8 cellular contexts compared by ENCODE assay signal in the genomic region with DNA sequence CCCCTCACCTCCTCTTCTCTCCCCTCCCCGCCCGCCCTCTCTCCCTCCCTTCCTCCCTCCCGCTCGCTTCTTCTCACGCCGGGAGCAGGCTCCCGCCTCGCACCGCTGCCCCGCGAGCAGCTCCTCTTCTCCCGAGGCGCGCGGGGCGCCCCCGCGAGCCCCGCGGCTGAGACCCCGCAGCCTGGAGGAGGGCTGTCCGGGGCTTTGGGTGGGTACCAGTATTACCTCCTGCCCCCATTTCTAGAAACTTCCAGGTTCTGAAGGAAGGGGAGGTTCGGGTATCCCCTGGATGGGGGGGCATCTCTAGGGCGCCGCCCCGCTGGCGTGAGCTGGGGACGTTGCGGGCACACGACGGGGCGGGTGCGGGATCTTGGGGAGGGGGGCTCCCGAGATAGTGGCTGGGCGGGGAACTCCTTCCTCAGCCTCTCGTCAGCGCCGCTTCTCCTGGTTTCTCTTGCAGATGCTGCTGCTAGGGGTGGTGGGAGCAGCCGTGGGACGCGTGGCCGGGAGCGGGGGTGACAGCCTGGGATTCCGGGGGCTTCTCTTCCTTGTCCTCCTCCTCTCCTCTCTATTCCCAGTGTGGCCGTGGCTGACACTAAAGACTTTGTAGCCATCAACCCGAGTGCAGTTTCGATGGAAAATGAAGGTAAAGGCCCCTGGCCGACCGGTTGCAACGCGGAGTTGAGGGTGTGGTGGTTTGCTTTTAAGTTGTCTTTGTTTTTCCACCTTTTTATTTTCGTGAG. TPM values are rescaled to one million over a fixed set of nuclear protein-coding genes. Genes with fewer than 3 reads are reported as not detected.
DNase-seq lines count a peak whose midpoint lies in the region; TF ChIP-seq lines count a peak whose summit lies in the region.

No MANE protein-coding gene starts in this region.

- no peaks in the 10 kb centered on the region for H3K36me3 ChIP-seq in H7 (replicated peaks; ENCODE audit: control insufficient read depth, insufficient read depth, low read length)
- H3K36me3 ChIP-seq in muscle layer of duodenum (ENCODE audit: control insufficient read depth in 1 of 2, insufficient read depth in 2 of 2, low read length in 2 of 2), result no peaks in the 10 kb centered on the region

- TF ChIP-seq CTCF in GM12865 (IDR thresholded peaks at IDR 0.05; ENCODE audit: insufficient read depth, low read depth, low read length, missing control alignments), result no peak

- no peaks in the 10 kb centered on the region for H3K9me3 ChIP-seq in muscle layer of duodenum (ENCODE audit: control insufficient read depth in 1 of 2, low read length in 2 of 2)

- peak; percentile 48 for DNase-seq in GM12865 (ENCODE audit: low read depth)
- DNase-seq in H7, result peak; percentile 78
- peak; percentile 48 for DNase-seq in NAMALWA (ENCODE audit: low spot score)
- peak; percentile 3 to 15 (median 3) for DNase-seq in activated CD8-positive, alpha-beta memory T cell treated with anti-CD3 and anti-CD28 coated beads for 48 hours (ENCODE audit: low read depth in 2 of 3, low spot score in 2 of 3)
- DNase-seq in erythroblast (lab: John Stamatoyannopoulos, UW), result peak; percentile 76 to 83
- peak; percentile 27 to 62 (median 56) for DNase-seq in stimulated activated naive CD4-positive, alpha-beta T cell (lab: John Stamatoyannopoulos, UW)
- no peak for DNase-seq in MV-4-11 (lab: John Stamatoyannopoulos, UW)

- no peaks in the 10 kb centered on the region for H3K27me3 ChIP-seq in H7 (ENCODE audit: control insufficient read depth, insufficient read depth, low read length)
- H3K27me3 ChIP-seq in muscle layer of duodenum (ENCODE audit: low read depth, low read length), result no peaks in the 10 kb centered on the region

- TF ChIP-seq POLR2A in erythroblast (IDR thresholded peaks at IDR 0.05; ENCODE audit: low read length), result no peak

- peaks cover 12 to 13% of the 10 kb centered on the region in 2 donors for H3K4me1 ChIP-seq in muscle layer of duodenum (ENCODE audit: control insufficient read depth in 1 of 2, insufficient read depth in 2 of 2, low read length in 2 of 2)

- H3K27ac ChIP-seq in muscle layer of duodenum (ENCODE audit: low read length), result peak overlapping the region; percentile 62

- H3K4me3 ChIP-seq in GM12865 (ENCODE audit: low read depth, low read length) (peak overlapping the region; percentile 79), H7 (ENCODE audit: insufficient read depth, low read depth, low read length) (peak overlapping the region; percentile 91), muscle layer of duodenum (ENCODE audit: low read depth in 1 of 2, low read length in 2 of 2) (peak overlapping the region; percentile 84 to 93)

RNA-seq across cellular contexts. Expression of a gene that starts 0.4 kb away (rescaled TPM):
- total RNA-seq in H7 (2014; rRNA removed; shearing (Covaris generic)), result 32.4 and 39.4 TPM in 2 replicates
